In genomic region chr17:79077587-79077986, GRCh38 we compare ENCODE assay signal across 16 cellular contexts. TPM values are rescaled to one million over a fixed set of nuclear protein-coding genes. Genes with fewer than 3 reads are reported as not detected.
"Had no signal": no experiment of that assay in that cellular context is flagged by ENCODE, and none has a peak within 500 bp of the region (broad histone marks: within the 10 kb centered on the region; RNA-seq: fewer than 3 reads in every experiment).

No MANE protein-coding gene starts in this region.

- H3K9me3 ChIP-seq: adrenal gland, esophagus squamous epithelium, right lobe of liver, SK-N-SH, thoracic aorta had no signal

- H3K4me3 ChIP-seq: adrenal gland, esophagus squamous epithelium, right lobe of liver, smooth muscle cell, thoracic aorta had no signal

- H3K27ac ChIP-seq: adrenal gland, esophagus squamous epithelium, right lobe of liver, thoracic aorta had no signal

- ATAC-seq: activated T-cell treated with anti-CD3 and anti-CD28 coated beads, Interleukin-2, amount 50 U/mL, for 4 hours; left cardiac atrium; right lobe of liver; stimulated activated naive B cell treated with anti-CD40 and anti-IgM and Interleukin-4, amounts not matched to agents 10 μg/mL and 1 μg/mL and 100 μg/mL, for 72 hours had no signal

- H3K27me3 ChIP-seq: adrenal gland, esophagus squamous epithelium, right lobe of liver had no signal

- DNase-seq: activated B cell treated with CpG ODN at 0.5 μM for 24 hours; activated CD4-positive, alpha-beta memory T cell treated with anti-CD3 and anti-CD28 coated beads, Interleukin-2, amount 10 ng/mL, durations not matched to agents 7 days and 5 days; activated CD4-positive, alpha-beta T cell treated with anti-CD3 and anti-CD28 coated beads for 48 hours; activated effector memory CD4-positive, alpha-beta T cell treated with Interleukin-2 at 50 U/mL for 16 hours; activated naive CD4-positive, alpha-beta T cell treated with anti-CD3 and anti-CD28 coated beads, Interleukin-2, amount 50 U/mL, for 16 hours; activated T-cell treated with anti-CD3 and anti-CD28 coated beads, Interleukin-2, amount 50 U/mL, for 4 hours; adrenal gland; dermis blood vessel endothelial cell; effector memory CD4-positive, alpha-beta T cell; esophagus squamous epithelium; SK-N-SH; stimulated activated naive B cell treated with anti-CD40 and anti-IgM and Interleukin-4, amounts not matched to agents 10 μg/mL and 1 μg/mL and 100 μg/mL, for 72 hours had no signal

RNA-seq across cellular contexts. Expression of gene C1QTNF1, which starts 53.6 kb away (rescaled TPM):
- total RNA-seq: activated B cell treated with CpG ODN at 0.5 μM for 24 hours; activated CD4-positive, alpha-beta memory T cell treated with anti-CD3 and anti-CD28 coated beads, Interleukin-2, amount 10 ng/mL, durations not matched to agents 7 days and 5 days had no signal
